Comparison of ENCODE assay signal across 29 cellular contexts in the genomic region with DNA sequence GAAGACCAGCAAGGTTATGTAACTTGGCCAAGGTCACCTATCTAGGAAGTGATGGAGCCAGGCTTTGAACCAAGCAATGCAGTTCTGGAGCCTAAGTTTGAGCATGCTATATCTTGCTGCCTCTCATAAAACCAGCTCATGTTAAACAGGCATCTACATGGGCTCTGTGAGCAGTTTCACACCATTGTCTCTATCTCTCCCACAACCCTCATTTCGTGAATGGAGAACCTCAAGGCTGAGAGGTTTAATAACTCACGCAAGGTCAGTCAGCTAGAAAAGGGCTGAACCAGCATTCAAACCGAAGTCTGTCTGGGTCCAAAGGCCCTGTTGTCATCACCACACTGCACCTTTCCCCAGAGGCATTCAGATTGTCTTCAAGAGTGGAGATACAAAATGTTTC.
"Had no signal": no experiment of that assay in that cellular context is flagged by ENCODE, and none has a peak within 500 bp of the region (broad histone marks: within the 10 kb centered on the region; RNA-seq: fewer than 3 reads in every experiment).

No MANE protein-coding gene starts in this region.

- H3K27me3 ChIP-seq: brain microvascular endothelial cell, MG63, SJSA1 had no signal

- DNase-seq: activated CD4-positive, alpha-beta T cell treated with anti-CD3 and anti-CD28 coated beads, Interleukin-2, amount 10 ng/mL, durations not matched to agents 24 days and 14 days; activated CD4-positive, alpha-beta T cell treated with anti-CD3 and anti-CD28 coated beads, Interleukin-2, amount 50 U/mL, for 4 hours; activated CD8-positive, alpha-beta T cell treated with anti-CD3 and anti-CD28 coated beads for 36 hours; activated effector memory CD4-positive, alpha-beta T cell treated with anti-CD3 and anti-CD28 coated beads, Interleukin-2, amount 50 U/mL, for 16 hours; activated naive CD4-positive, alpha-beta T cell; activated naive CD4-positive, alpha-beta T cell treated with anti-CD3 and anti-CD28 coated beads, Interleukin-2, amount 50 U/mL, for 16 hours; activated naive CD8-positive, alpha-beta T cell treated with anti-CD3 and anti-CD28 coated beads for 36 hours; activated T-cell treated with anti-CD3 and anti-CD28 coated beads, Interleukin-2, amount 50 U/mL, for 1 hour; activated T-cell treated with anti-CD3 and anti-CD28 coated beads, Interleukin-2, amount 50 U/mL, for 72 hours; amniotic stem cell; aorta; brain microvascular endothelial cell; central memory CD4-positive, alpha-beta T cell; MG63; NCI-H1048; NCI-H1105 treated with DMSO at 0.1 percent for 48 hours; NCI-H1436; NCI-H1694; NCI-H1930; NCI-H2081 treated with DMSO at 0.1 percent for 48 hours; NCI-H226; NCI-H446 treated with DMSO at 0.1 percent for 48 hours; NCI-H524; SHP77; SK-N-SH had no signal

- FAIRE-seq: TTC549 had no signal

- H3K4me2 ChIP-seq: SK-N-SH had no signal

- H3K36me3 ChIP-seq: brain microvascular endothelial cell, MG63, SJSA1 had no signal

- H3K9me3 ChIP-seq: MG63, SJSA1, SK-N-SH had no signal

- H3K4me3 ChIP-seq: MG63, SJSA1 had no signal

- ATAC-seq: activated CD8-positive, alpha-beta T cell treated with anti-CD3 and anti-CD28 coated beads for 36 hours; activated T-cell treated with anti-CD3 and anti-CD28 coated beads, Interleukin-2, amount 50 U/mL, for 72 hours; activated T-helper 17 cell treated with anti-CD3 and anti-CD28 coated beads, Interleukin-2, amount 50 U/mL, for 72 hours; Panc1 had no signal

- H3K27ac ChIP-seq: brain microvascular endothelial cell, SJSA1 had no signal

- H3K9ac ChIP-seq: SK-N-SH had no signal

- H3K4me1 ChIP-seq: SJSA1 had no signal
